ENCODE assay signal across 13 cellular contexts in genomic region chr19:45955905-45956608, GRCh38. TPM values are rescaled to one million over a fixed set of nuclear protein-coding genes. Genes with fewer than 3 reads are reported as not detected.
DNase-seq lines count a peak whose midpoint lies in the region; ATAC-seq and TF ChIP-seq lines count a peak whose summit lies in the region.
"Had no signal": no experiment of that assay in that cellular context is flagged by ENCODE, and none has a peak within 500 bp of the region (broad histone marks: within the 10 kb centered on the region; RNA-seq: fewer than 3 reads in every experiment).

No MANE protein-coding gene starts in this region.

- TF ChIP-seq CTCF in spleen (IDR thresholded peaks at IDR 0.05 in 8 of 11, conservative IDR thresholded peaks at IDR 0.05 in 3 of 11), result no peak

- H3K27ac Mint-ChIP-seq in activated naive CD8-positive, alpha-beta T cell treated with anti-CD3 and anti-CD28 coated beads for 36 hours, result no peak overlapping the region
- H3K27ac Mint-ChIP-seq: H9; T-helper 1 cell treated with Interleukin-12 subunit alpha and Interleukin-12 subunit beta and Interleukin-4 antibody, amounts not matched to agents 30 μg/mL and 1 μg/mL, for 36 hours had no signal

- intact Hi-C loops in spleen (cut with DNase I; ENCODE audit: low total_unique reads), result no loop called here

- peaks cover 4% of the 10 kb centered on the region for H3K4me1 Mint-ChIP-seq in activated naive CD8-positive, alpha-beta T cell treated with anti-CD3 and anti-CD28 coated beads for 36 hours

- peak overlapping the region; percentile 77 for H3K27ac ChIP-seq in caudate nucleus (ENCODE audit: low read depth, low read length)
- peak overlapping the region in 5 of 8 donors; percentile 31 to 51 (median 47) for H3K27ac ChIP-seq in spleen

- H3K9me3 Mint-ChIP-seq in activated naive CD8-positive, alpha-beta T cell treated with anti-CD3 and anti-CD28 coated beads for 36 hours, result peaks cover 3% of the 10 kb centered on the region

- no peak for TF ChIP-seq POLR2A in spleen (IDR thresholded peaks at IDR 0.05)

- no peak overlapping the region for H3K4me3 Mint-ChIP-seq in activated naive CD8-positive, alpha-beta T cell treated with anti-CD3 and anti-CD28 coated beads for 36 hours
- H3K4me3 Mint-ChIP-seq: H9; T-helper 1 cell treated with Interleukin-12 subunit alpha and Interleukin-12 subunit beta and Interleukin-4 antibody, amounts not matched to agents 30 μg/mL and 1 μg/mL, for 36 hours had no signal

- H3K4me3 ChIP-seq in MG63, result no peak overlapping the region
- H3K4me3 ChIP-seq in spleen, result no peak overlapping the region

- H3K9me3 ChIP-seq in MG63 (no peaks in the 10 kb centered on the region), spleen (peaks cover 0 to 13% (median 0%) of the 10 kb centered on the region in 8 donors)

- ATAC-seq in GM19467 (IDR thresholded peaks at IDR 0.05; ENCODE audit: unreplicated experiment) (no peak), HG02852 (IDR thresholded peaks at IDR 0.05; ENCODE audit: unreplicated experiment) (no peak)

- H3K36me3 Mint-ChIP-seq in activated naive CD8-positive, alpha-beta T cell treated with anti-CD3 and anti-CD28 coated beads for 36 hours, result no peaks in the 10 kb centered on the region

- 18 to 33% (median 30%) methylated on average over 13 of the region's 13 CpGs for WGBS in spleen, 5 donors

- peaks cover 23% of the 10 kb centered on the region for H3K27me3 ChIP-seq in MG63
- peaks cover 0 to 94% (median 6%) of the 10 kb centered on the region in 7 donors for H3K27me3 ChIP-seq in spleen (replicated peaks in 1 of 7)

- DNase-seq in MG63 (peak; percentile 80), caudate nucleus (lab: John Stamatoyannopoulos, UW) (peak in 58 of 61 donors; percentile 21 to 90 (median 79)), islet precursor cell (peak; percentile 92), spleen (peak; percentile 84)
- no peak for DNase-seq in activated naive CD8-positive, alpha-beta T cell treated with anti-CD3 and anti-CD28 coated beads for 36 hours
- DNase-seq in activated naive CD4-positive, alpha-beta T cell (lab: John Stamatoyannopoulos, UW), result no peak
- DNase-seq: DMS153, H9, NCI-H2171 treated with DMSO at 0.1 percent for 48 hours, trophoblast cell had no signal

- H3K36me3 ChIP-seq in MG63, result no peaks in the 10 kb centered on the region
- no peaks in the 10 kb centered on the region for H3K36me3 ChIP-seq in spleen

- H3K4me1 ChIP-seq in spleen, result peaks cover 0 to 39% (median 16%) of the 10 kb centered on the region in 6 donors

- H3K27me3 Mint-ChIP-seq in activated naive CD8-positive, alpha-beta T cell treated with anti-CD3 and anti-CD28 coated beads for 36 hours, result peaks cover 52% of the 10 kb centered on the region

RNA-seq across cellular contexts. Expression of gene NOVA2, which starts 17.6 kb away (rescaled TPM):
- total RNA-seq in MG63 (2014; rRNA removed; shearing (Covaris generic); ENCODE audit: low replicate concordance), result not detected in 2 replicates
- total RNA-seq in spleen, result 10 to 100 TPM in 1 of 7 donors, 1 to 10 TPM in 6; 1.8 to 12.5 (median 5.4) TPM
- polyA plus RNA-seq in spleen, result under 1 TPM; 0.42 to 0.77 (median 0.50) TPM
- not detected for total RNA-seq in activated naive CD8-positive, alpha-beta T cell treated with anti-CD3 and anti-CD28 coated beads for 36 hours

RNA-seq across cellular contexts. Expression of gene CCDC61, which starts 39.2 kb away (rescaled TPM):
- 10.5 and 25.5 TPM in 2 replicates for total RNA-seq in MG63 (2014; rRNA removed; shearing (Covaris generic); ENCODE audit: low replicate concordance)
- total RNA-seq in spleen, result 10 to 100 TPM in 4 of 7 donors, 1 to 10 TPM in 3; 5.0 to 22.7 (median 16.6) TPM
- 10 to 100 TPM; 15.1 to 24.6 (median 16.7) TPM for polyA plus RNA-seq in spleen
- total RNA-seq in activated naive CD8-positive, alpha-beta T cell treated with anti-CD3 and anti-CD28 coated beads for 36 hours, result 10 to 100 TPM; 17.8 to 18.4 TPM

RNA-seq across cellular contexts. Expression of gene NANOS2, which starts 41.5 kb away (rescaled TPM):
- not detected in 2 replicates for total RNA-seq in MG63 (2014; rRNA removed; shearing (Covaris generic); ENCODE audit: low replicate concordance)
- not detected for total RNA-seq in spleen
- polyA plus RNA-seq in spleen, result not detected
- total RNA-seq in activated naive CD8-positive, alpha-beta T cell treated with anti-CD3 and anti-CD28 coated beads for 36 hours, result not detected
- total RNA-seq: H9 had no signal

RNA-seq across cellular contexts. Expression of gene MYPOP, which starts 53.6 kb away (rescaled TPM):
- total RNA-seq in MG63 (2014; rRNA removed; shearing (Covaris generic); ENCODE audit: low replicate concordance), result 0.20 and 0.79 TPM in 2 replicates
- 10 to 100 TPM in 4 of 7 donors, 1 to 10 TPM in 3; 5.8 to 13.2 (median 11.0) TPM for total RNA-seq in spleen
- 1 to 10 TPM; 5.1 to 9.6 (median 9.3) TPM for polyA plus RNA-seq in spleen
- total RNA-seq in activated naive CD8-positive, alpha-beta T cell treated with anti-CD3 and anti-CD28 coated beads for 36 hours, result 1 to 10 TPM; 3.9 TPM

Comparison
In these comparisons a context has a peak if more than half of its experiments do, and no peak if none do; other contexts are left out.
1. DNase-seq: peak in MG63 (single experiment), caudate nucleus (58 of 61), islet precursor cell (single experiment) and spleen (single experiment); none in activated naive CD8-positive, alpha-beta T cell treated with anti-CD3 and anti-CD28 coated beads for 36 hours (single experiment) and activated naive CD4-positive, alpha-beta T cell (0 of 4).